18 cellular contexts compared by ENCODE assay signal in genomic region chr7:4167385-4167910, GRCh38.
DNase-seq lines count a peak whose midpoint lies in the region; ATAC-seq and TF ChIP-seq lines count a peak whose summit lies in the region.
"Had no signal": no experiment of that assay in that cellular context is flagged by ENCODE, and none has a peak within 500 bp of the region (broad histone marks: within the 10 kb centered on the region; RNA-seq: fewer than 3 reads in every experiment).

No MANE protein-coding gene starts in this region.

- H3K4me1 Mint-ChIP-seq in activated T-helper 1 cell treated with anti-CD3 and anti-CD28 coated beads, Interleukin-12 subunit alpha, Interleukin-12 subunit beta, Interleukin-2, Interleukin-4 antibody, amounts not matched to agents 30 ng/mL and 10 ng/mL and 1 ng/mL, durations not matched to agents 14 hours and 24 hours and 36 hours (ENCODE audit: low read depth) = no peaks in the 10 kb centered on the region
- H3K4me1 Mint-ChIP-seq: CD14-positive monocyte had no signal

- 0 out of 2 replicates have a peak, but pooled peaks have one; percentile 24 for ATAC-seq in Panc1
- ATAC-seq in foreskin keratinocyte = peak; percentile 51
- ATAC-seq in HG03108 (IDR thresholded peaks at IDR 0.05; ENCODE audit: unreplicated experiment) = no peak
- ATAC-seq: A549; CD8-positive, alpha-beta T cell had no signal

- DNase-seq in DMS 273 (lab: John Stamatoyannopoulos, UW; ENCODE audit: unreplicated experiment) (peak; percentile 36), DMS 273 treated with DMSO at 0.1 percent for 48 hours (lab: John Stamatoyannopoulos, UW) (no peak), Daoy (ENCODE audit: low read depth) (peak; percentile 49), Panc1 (ENCODE audit: low read depth, low spot score) (no peak), foreskin keratinocyte (peak in 1 of 2 donors; percentile 18), BE2C (no peak)
- DNase-seq in activated T-helper 1 cell treated with anti-CD3 and anti-CD28 coated beads, Interleukin-12 subunit alpha, Interleukin-12 subunit beta, Interleukin-2, Interleukin-4 antibody, amounts not matched to agents 30 ng/mL and 10 ng/mL and 1 ng/mL, durations not matched to agents 14 hours and 24 hours and 36 hours (ENCODE audit: low spot score) = no peak
- DNase-seq: AML-193; Calu3; CD8-positive, alpha-beta T cell; GF-D8; GOT3 had no signal

- H3K9me3 Mint-ChIP-seq in activated T-helper 1 cell treated with anti-CD3 and anti-CD28 coated beads, Interleukin-12 subunit alpha, Interleukin-12 subunit beta, Interleukin-2, Interleukin-4 antibody, amounts not matched to agents 30 ng/mL and 10 ng/mL and 1 ng/mL, durations not matched to agents 14 hours and 24 hours and 36 hours = no peaks in the 10 kb centered on the region
- H3K9me3 Mint-ChIP-seq: CD8-positive, alpha-beta T cell had no signal

- intact Hi-C loops in Panc1 (cut with micrococcal nuclease; ENCODE audit: unreplicated experiment) = no loop called here
- intact Hi-C loops in activated T-helper 1 cell treated with anti-CD3 and anti-CD28 coated beads, Interleukin-12 subunit alpha, Interleukin-12 subunit beta, Interleukin-2, Interleukin-4 antibody, amounts not matched to agents 30 ng/mL and 10 ng/mL and 1 ng/mL, durations not matched to agents 14 hours and 24 hours and 36 hours (cut with micrococcal nuclease) = no loop called here

- H3K4me3 ChIP-seq in Panc1 (ENCODE audit: low read depth in 2 of 2, low read length in 2 of 2) = no peak overlapping the region
- H3K4me3 ChIP-seq in BE2C (ENCODE audit: low read depth, low read length) = no peak overlapping the region
- H3K4me3 ChIP-seq: A549, BLaER1, HAP-1 had no signal

- H3K36me3 Mint-ChIP-seq in activated T-helper 1 cell treated with anti-CD3 and anti-CD28 coated beads, Interleukin-12 subunit alpha, Interleukin-12 subunit beta, Interleukin-2, Interleukin-4 antibody, amounts not matched to agents 30 ng/mL and 10 ng/mL and 1 ng/mL, durations not matched to agents 14 hours and 24 hours and 36 hours (ENCODE audit: low read depth) = no peaks in the 10 kb centered on the region
- H3K36me3 Mint-ChIP-seq: CD14-positive monocyte; CD8-positive, alpha-beta T cell had no signal

- no peak overlapping the region for H3K27ac Mint-ChIP-seq in activated T-helper 1 cell treated with anti-CD3 and anti-CD28 coated beads, Interleukin-12 subunit alpha, Interleukin-12 subunit beta, Interleukin-2, Interleukin-4 antibody, amounts not matched to agents 30 ng/mL and 10 ng/mL and 1 ng/mL, durations not matched to agents 14 hours and 24 hours and 36 hours
- H3K27ac Mint-ChIP-seq: CD14-positive monocyte; CD8-positive, alpha-beta T cell had no signal

- TF ChIP-seq CTCF in Panc1 (IDR thresholded peaks at IDR 0.05) (no peak), foreskin keratinocyte (conservative IDR thresholded peaks at IDR 0.05) (no peak), BE2C (IDR thresholded peaks at IDR 0.05; ENCODE audit: low read depth, low read length) (no peak)

- BruUV-seq in Panc1 (replicated peaks; lab: Mats Ljungman, UMichigan) = no TSS peak

- H3K27ac ChIP-seq in Panc1 (ENCODE audit: low read length) (no peak overlapping the region), foreskin keratinocyte (no peak overlapping the region)
- H3K27ac ChIP-seq: 22Rv1, A549, BLaER1 had no signal

- no peaks in the 10 kb centered on the region for H3K27me3 Mint-ChIP-seq in activated T-helper 1 cell treated with anti-CD3 and anti-CD28 coated beads, Interleukin-12 subunit alpha, Interleukin-12 subunit beta, Interleukin-2, Interleukin-4 antibody, amounts not matched to agents 30 ng/mL and 10 ng/mL and 1 ng/mL, durations not matched to agents 14 hours and 24 hours and 36 hours (ENCODE audit: insufficient read depth)

- POLR2A ChIA-PET in Panc1 (lab: Charles Lee) = no interaction called here

- CTCF ChIA-PET in Panc1 (lab: Charles Lee) = no interaction called here

- H3K4me1 ChIP-seq in Panc1 (ENCODE audit: control insufficient read depth, insufficient read depth, low read length) = no peaks in the 10 kb centered on the region
- no peaks in the 10 kb centered on the region for H3K4me1 ChIP-seq in foreskin keratinocyte
- no peaks in the 10 kb centered on the region for H3K4me1 ChIP-seq in BE2C
- H3K4me1 ChIP-seq: A549, BLaER1, HAP-1 had no signal

- H3K27me3 ChIP-seq in Panc1 (ENCODE audit: control insufficient read depth, insufficient read depth, low read length) = no peaks in the 10 kb centered on the region
- H3K27me3 ChIP-seq in foreskin keratinocyte = no peaks in the 10 kb centered on the region
- H3K27me3 ChIP-seq in BE2C = no peaks in the 10 kb centered on the region
- H3K27me3 ChIP-seq: BLaER1 had no signal

- in situ Hi-C loops in Panc1 (cut with HindIII; ENCODE audit: low pct_unique_long_range_greater_than_20kb, low sequenced_read_pairs) = no loop called here

- H3K9me3 ChIP-seq in Panc1 (ENCODE audit: control insufficient read depth, insufficient read depth, low read depth, low read length) (no peaks in the 10 kb centered on the region), BE2C (peaks cover 2% of the 10 kb centered on the region; the same call in 1 of the 2 replicates)
- H3K9me3 ChIP-seq: A549, BLaER1, HAP-1 had no signal

- H3K36me3 ChIP-seq in Panc1 (ENCODE audit: control insufficient read depth, insufficient read depth, low read length) (no peaks in the 10 kb centered on the region), BE2C (no peaks in the 10 kb centered on the region)
- H3K36me3 ChIP-seq: BLaER1, HAP-1 had no signal

- H3K4me3 Mint-ChIP-seq in activated T-helper 1 cell treated with anti-CD3 and anti-CD28 coated beads, Interleukin-12 subunit alpha, Interleukin-12 subunit beta, Interleukin-2, Interleukin-4 antibody, amounts not matched to agents 30 ng/mL and 10 ng/mL and 1 ng/mL, durations not matched to agents 14 hours and 24 hours and 36 hours = no peak overlapping the region
- H3K4me3 Mint-ChIP-seq: CD14-positive monocyte; CD8-positive, alpha-beta T cell had no signal

Comparison
In these comparisons a context has a peak if more than half of its experiments do, and no peak if none do; other contexts are left out.
1. DNase-seq: peak in DMS 273 (single experiment) and Daoy (single experiment); none in DMS 273 treated with DMSO at 0.1 percent for 48 hours (single experiment), Panc1 (single experiment), BE2C (single experiment) and activated T-helper 1 cell treated with anti-CD3 and anti-CD28 coated beads, Interleukin-12 subunit alpha, Interleukin-12 subunit beta, Interleukin-2, Interleukin-4 antibody, amounts not matched to agents 30 ng/mL and 10 ng/mL and 1 ng/mL, durations not matched to agents 14 hours and 24 hours and 36 hours (single experiment).